16 cellular contexts compared by ENCODE assay signal in the genomic region with DNA sequence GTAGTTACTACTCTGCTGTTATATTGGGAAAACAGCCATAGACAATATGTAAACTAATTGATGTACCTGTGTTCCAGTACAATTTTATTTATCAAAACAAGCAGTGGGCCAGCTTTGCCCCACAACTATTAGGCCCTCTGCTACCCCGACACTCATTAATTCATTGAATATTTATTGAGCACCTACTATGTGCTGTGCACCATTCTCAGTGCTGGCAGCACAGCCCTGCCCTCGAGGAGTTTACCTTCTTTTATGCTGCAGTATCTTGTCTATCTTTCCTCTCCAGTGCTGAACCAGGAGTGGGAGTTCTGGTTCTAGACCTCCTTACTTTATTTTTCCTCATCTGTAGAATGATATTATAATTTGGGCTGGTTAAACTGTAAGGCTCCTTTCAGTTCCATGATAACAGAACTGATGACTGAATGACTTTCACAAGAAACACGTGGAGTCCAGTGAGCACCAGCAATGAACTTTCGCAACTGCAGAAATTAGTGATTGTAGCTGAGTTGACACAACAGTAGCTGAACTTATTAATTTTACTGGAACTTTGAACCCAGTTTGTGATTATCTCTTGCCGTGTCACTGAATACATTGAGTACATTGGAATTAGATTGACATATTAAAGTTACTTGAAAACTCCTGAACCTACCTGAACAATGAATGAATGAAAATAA. TPM values are rescaled to one million over a fixed set of nuclear protein-coding genes. Genes with fewer than 3 reads are reported as not detected.
DNase-seq lines count a peak whose midpoint lies in the region; ATAC-seq and TF ChIP-seq lines count a peak whose summit lies in the region.
"Had no signal": no experiment of that assay in that cellular context is flagged by ENCODE, and none has a peak within 500 bp of the region (broad histone marks: within the 10 kb centered on the region; RNA-seq: fewer than 3 reads in every experiment).

No MANE protein-coding gene starts in this region.

- no peak overlapping the region for H3K4me3 ChIP-seq in CD8-positive, alpha-beta T cell (ENCODE audit: low read depth, low read length)
- H3K4me3 ChIP-seq: adrenal gland had no signal

- no peaks in the 10 kb centered on the region for H3K9me3 ChIP-seq in CD8-positive, alpha-beta T cell (ENCODE audit: low read length)
- H3K9me3 ChIP-seq: adrenal gland, neutrophil had no signal

- ATAC-seq in CD8-positive, alpha-beta T cell, result no peak
- ATAC-seq in natural killer cell treated with Interleukin-12 subunit alpha and Interleukin-12 subunit beta and Interleukin-15 and Interleukin-18, amount 100 ng/mL, for 72 hours, result no peak
- ATAC-seq: Panc1 had no signal

- POLR2A ChIA-PET in CD8-positive, alpha-beta T cell (lab: Charles Lee), result no interaction called here

- H3K4me1 ChIP-seq in CD8-positive, alpha-beta T cell (ENCODE audit: insufficient read depth, low read length), result peaks cover 26% of the 10 kb centered on the region

- no peak overlapping the region for H3K27ac ChIP-seq in CD8-positive, alpha-beta T cell (ENCODE audit: low read depth, low read length)
- H3K27ac ChIP-seq: adrenal gland, neutrophil had no signal

- H3K4me1 Mint-ChIP-seq in CD8-positive, alpha-beta T cell (ENCODE audit: low read depth), result peaks cover 70% of the 10 kb centered on the region
- peaks cover 75% of the 10 kb centered on the region for H3K4me1 Mint-ChIP-seq in HFFc6 (ENCODE audit: low read depth)
- H3K4me1 Mint-ChIP-seq in activated naive CD8-positive, alpha-beta T cell treated with anti-CD3 and anti-CD28 coated beads for 36 hours, result peaks cover 49% of the 10 kb centered on the region
- peaks cover 54 to 64% of the 10 kb centered on the region in 2 donors for H3K4me1 Mint-ChIP-seq in natural killer cell treated with Interleukin-12 subunit alpha and Interleukin-12 subunit beta and Interleukin-15 and Interleukin-18, amount 100 ng/mL, for 72 hours (ENCODE audit: low read depth in 2 of 2)

- H3K36me3 ChIP-seq in CD8-positive, alpha-beta T cell (ENCODE audit: insufficient read depth, low read length), result peaks cover 3% of the 10 kb centered on the region

- CTCF ChIA-PET in CD8-positive, alpha-beta T cell (lab: Charles Lee), result interaction anchor here (0.7 kb wide), 1 partner anchor 18 kb away, joined by 3 read pairs; no protein-coding TSS in a partner anchor

- TF ChIP-seq CTCF in CD8-positive, alpha-beta T cell (IDR thresholded peaks at IDR 0.05), result no peak
- TF ChIP-seq CTCF in HFFc6 (IDR thresholded peaks at IDR 0.05), result no peak

- no peaks in the 10 kb centered on the region for H3K27me3 Mint-ChIP-seq in CD8-positive, alpha-beta T cell (ENCODE audit: low read depth)
- no peaks in the 10 kb centered on the region for H3K27me3 Mint-ChIP-seq in HFFc6 (ENCODE audit: insufficient read depth)
- H3K27me3 Mint-ChIP-seq in activated naive CD8-positive, alpha-beta T cell treated with anti-CD3 and anti-CD28 coated beads for 36 hours, result no peaks in the 10 kb centered on the region
- no peaks in the 10 kb centered on the region for H3K27me3 Mint-ChIP-seq in natural killer cell treated with Interleukin-12 subunit alpha and Interleukin-12 subunit beta and Interleukin-15 and Interleukin-18, amount 100 ng/mL, for 72 hours

- DNase-seq in CD8-positive, alpha-beta T cell, result no peak
- DNase-seq in HFFc6, result no peak
- no peak for DNase-seq in activated naive CD8-positive, alpha-beta T cell treated with anti-CD3 and anti-CD28 coated beads for 36 hours
- no peak for DNase-seq in natural killer cell treated with Interleukin-12 subunit alpha and Interleukin-12 subunit beta and Interleukin-15 and Interleukin-18, amount 100 ng/mL, for 72 hours (ENCODE audit: low spot score)
- no peak for DNase-seq in OCI-M2 (lab: John Stamatoyannopoulos, UW; ENCODE audit: unreplicated experiment)
- no peak for DNase-seq in OCI-M1 (lab: John Stamatoyannopoulos, UW)
- no peak for DNase-seq in NCI-H1436 treated with DMSO at 0.1 percent for 48 hours (lab: John Stamatoyannopoulos, UW)
- DNase-seq: adrenal gland, GF-D8, NCI-H2171 treated with DMSO at 0.1 percent for 48 hours, substantia nigra had no signal

- no peaks in the 10 kb centered on the region for H3K27me3 ChIP-seq in CD8-positive, alpha-beta T cell (ENCODE audit: insufficient read depth, low read length)
- H3K27me3 ChIP-seq: adrenal gland had no signal

- no peaks in the 10 kb centered on the region for H3K9me3 Mint-ChIP-seq in CD8-positive, alpha-beta T cell
- H3K9me3 Mint-ChIP-seq in HFFc6, result no peaks in the 10 kb centered on the region
- no peaks in the 10 kb centered on the region for H3K9me3 Mint-ChIP-seq in activated naive CD8-positive, alpha-beta T cell treated with anti-CD3 and anti-CD28 coated beads for 36 hours
- no peaks in the 10 kb centered on the region for H3K9me3 Mint-ChIP-seq in natural killer cell treated with Interleukin-12 subunit alpha and Interleukin-12 subunit beta and Interleukin-15 and Interleukin-18, amount 100 ng/mL, for 72 hours

- H3K36me3 Mint-ChIP-seq in CD8-positive, alpha-beta T cell, result peaks cover 22% of the 10 kb centered on the region
- H3K36me3 Mint-ChIP-seq in HFFc6 (ENCODE audit: low read depth), result peaks cover 12% of the 10 kb centered on the region
- H3K36me3 Mint-ChIP-seq in activated naive CD8-positive, alpha-beta T cell treated with anti-CD3 and anti-CD28 coated beads for 36 hours, result peaks cover 10% of the 10 kb centered on the region
- H3K36me3 Mint-ChIP-seq in natural killer cell treated with Interleukin-12 subunit alpha and Interleukin-12 subunit beta and Interleukin-15 and Interleukin-18, amount 100 ng/mL, for 72 hours, result peaks cover 22% of the 10 kb centered on the region

- intact Hi-C loops in CD8-positive, alpha-beta T cell (cut with DNase I, micrococcal nuclease), result loop anchor here in 1 of 2 experiments (10.0 kb wide), 1 partner anchor 731 kb away; the partner anchor contains the start of gene KANSL1

- H3K4me3 Mint-ChIP-seq in CD8-positive, alpha-beta T cell, result no peak overlapping the region
- peak overlapping the region; percentile 13; the same call in 1 of the 2 replicates for H3K4me3 Mint-ChIP-seq in HFFc6
- H3K4me3 Mint-ChIP-seq in activated naive CD8-positive, alpha-beta T cell treated with anti-CD3 and anti-CD28 coated beads for 36 hours, result peak overlapping the region; percentile 30
- peak overlapping the region; percentile 93 for H3K4me3 Mint-ChIP-seq in natural killer cell treated with Interleukin-12 subunit alpha and Interleukin-12 subunit beta and Interleukin-15 and Interleukin-18, amount 100 ng/mL, for 72 hours

- peak overlapping the region; percentile 39 for H3K27ac Mint-ChIP-seq in CD8-positive, alpha-beta T cell
- H3K27ac Mint-ChIP-seq in HFFc6, result peak overlapping the region; percentile 61; the same call in 1 of the 2 replicates
- no peak overlapping the region for H3K27ac Mint-ChIP-seq in activated naive CD8-positive, alpha-beta T cell treated with anti-CD3 and anti-CD28 coated beads for 36 hours
- peak overlapping the region; percentile 57 to 72 for H3K27ac Mint-ChIP-seq in natural killer cell treated with Interleukin-12 subunit alpha and Interleukin-12 subunit beta and Interleukin-15 and Interleukin-18, amount 100 ng/mL, for 72 hours

RNA-seq across cellular contexts. Expression of gene GOSR2, which starts 2.4 kb away (rescaled TPM):
- total RNA-seq in CD8-positive, alpha-beta T cell, result 10 to 100 TPM; 45.5 to 47.3 TPM
- 10 to 100 TPM; 63.6 to 75.9 (median 66.3) TPM for total RNA-seq in HFFc6 (2021; fragmentation: NEBNext Ultra II Directional; extraction: Animal tissue kit (Norgen Biotek cat#: 25700))
- 10 to 100 TPM; 46.2 to 49.5 TPM for total RNA-seq in activated naive CD8-positive, alpha-beta T cell treated with anti-CD3 and anti-CD28 coated beads for 36 hours
- total RNA-seq in natural killer cell treated with Interleukin-12 subunit alpha and Interleukin-12 subunit beta and Interleukin-15 and Interleukin-18, amount 100 ng/mL, for 72 hours, result 10 to 100 TPM; 76.9 to 79.8 TPM

RNA-seq across cellular contexts. Expression of gene RPRML, which starts 53.7 kb away (rescaled TPM):
- not detected for total RNA-seq in CD8-positive, alpha-beta T cell
- total RNA-seq in HFFc6 (2021; fragmentation: NEBNext Ultra II Directional; extraction: Animal tissue kit (Norgen Biotek cat#: 25700)), result not detected
- not detected for total RNA-seq in activated naive CD8-positive, alpha-beta T cell treated with anti-CD3 and anti-CD28 coated beads for 36 hours
- total RNA-seq in natural killer cell treated with Interleukin-12 subunit alpha and Interleukin-12 subunit beta and Interleukin-15 and Interleukin-18, amount 100 ng/mL, for 72 hours, result not detected
- total RNA-seq: activated CD8-positive, alpha-beta memory T cell treated with anti-CD3 and anti-CD28 coated beads for 36 hours; adrenal gland; M059J; skeletal muscle tissue had no signal
